ENCODE assay signal across 8 cellular contexts in genomic region chr13:44141725-44142539, GRCh38.
DNase-seq lines count a peak whose midpoint lies in the region; ATAC-seq, FAIRE-seq and TF ChIP-seq lines count a peak whose summit lies in the region.

No MANE protein-coding gene starts in this region.

- no peaks in the 10 kb centered on the region for H3K36me3 ChIP-seq in psoas muscle (ENCODE audit: insufficient read depth in 1 of 2, low read depth in 1 of 2)

- H3K27me3 ChIP-seq in psoas muscle (ENCODE audit: insufficient read depth in 3 of 3, low read length in 2 of 3) = no peaks in the 10 kb centered on the region

- H3K27ac ChIP-seq in psoas muscle = peak overlapping the region; percentile 95

- ATAC-seq in HG02798 (IDR thresholded peaks at IDR 0.05; ENCODE audit: poor library complexity, unreplicated experiment) (peak; percentile 100), left ventricle myocardium superior (peak; percentile 99), psoas muscle (peak; percentile 97 to 98 (median 97))

- peaks cover 13% of the 10 kb centered on the region for H3K4me1 ChIP-seq in psoas muscle

- intact Hi-C loops in left ventricle myocardium superior (cut with micrococcal nuclease) = no loop called here
- intact Hi-C loops in psoas muscle (cut with DNase I) = loop anchor here in 1 of 2 donors (5.0 kb wide), 2 partner anchors 95 to 295 kb away; no protein-coding TSS in a partner anchor

- DNase-seq in GM13976 (ENCODE audit: low spot score) = peak; percentile 100
- peak; percentile 70 for DNase-seq in NCI-H1417 treated with DMSO at 0.1 percent for 48 hours (lab: John Stamatoyannopoulos, UW)
- DNase-seq in T-helper 1 cell = peak; percentile 86 to 90 (median 89)
- peak; percentile 72 to 99 (median 96) for DNase-seq in amygdala (lab: John Stamatoyannopoulos, UW)
- DNase-seq in left ventricle myocardium superior = peak; percentile 99
- DNase-seq in psoas muscle = peak; percentile 98 to 99
- peak; percentile 96 for DNase-seq in urothelium cell line (ENCODE audit: low spot score)

- WGBS in psoas muscle, 3 donors = 0 to 1% (median 1%) methylated on average over 49 to 75 of the region's 84 CpGs

- no peaks in the 10 kb centered on the region for H3K9me3 ChIP-seq in psoas muscle

- H3K4me3 ChIP-seq in psoas muscle = peak overlapping the region; percentile 73

- no peak for FAIRE-seq in urothelium cell line (lab: Jason Lieb, UNC)

- in situ Hi-C loops in GM13976 (cut with MboI; ENCODE audit: low sequenced_read_pairs, unreplicated experiment) = no loop called here

- TF ChIP-seq CTCF in GM13976 (IDR thresholded peaks at IDR 0.05; ENCODE audit: borderline replicate concordance, control extremely low read depth, extremely low read depth, insufficient read depth, missing control alignments) (no peak), psoas muscle (IDR thresholded peaks at IDR 0.05) (no peak)

Comparison
In these comparisons a context has a peak if more than half of its experiments do, and no peak if none do; other contexts are left out.
1. Peak in every context shown above with its lines: DNase-seq, ATAC-seq, H3K4me3 ChIP-seq and H3K27ac ChIP-seq.